Comparison of ENCODE assay signal across 25 cellular contexts in genomic region chr17:28097254-28097653, GRCh38.
"Had no signal": no experiment of that assay in that cellular context is flagged by ENCODE, and none has a peak within 500 bp of the region (broad histone marks: within the 10 kb centered on the region; RNA-seq: fewer than 3 reads in every experiment).

No MANE protein-coding gene starts in this region.

- H3K36me3 Mint-ChIP-seq: natural killer cell treated with Interleukin-12 subunit alpha and Interleukin-12 subunit beta and Interleukin-15 and Interleukin-18, amount 100 ng/mL, for 72 hours had no signal

- H3K36me3 ChIP-seq: gastrocnemius medialis, left ventricle myocardium inferior, right atrium auricular region, transverse colon had no signal

- FAIRE-seq: colon, endometrium had no signal

- H3K27ac Mint-ChIP-seq: activated CD8-positive, alpha-beta memory T cell treated with anti-CD3 and anti-CD28 coated beads, Interleukin-2, amount 10 ng/mL, durations not matched to agents 7 days and 5 days; activated CD8-positive, alpha-beta T cell treated with anti-CD3 and anti-CD28 coated beads, Interleukin-2, amount 10 ng/mL, durations not matched to agents 7 days and 5 days; activated naive CD8-positive, alpha-beta T cell; natural killer cell treated with Interleukin-12 subunit alpha and Interleukin-12 subunit beta and Interleukin-15 and Interleukin-18, amount 100 ng/mL, for 72 hours; T-helper 17 cell had no signal

- DNase-seq: activated B cell treated with CpG ODN at 0.5 μM for 24 hours; activated CD8-positive, alpha-beta memory T cell treated with anti-CD3 and anti-CD28 coated beads, Interleukin-2, amount 10 ng/mL, durations not matched to agents 7 days and 5 days; activated CD8-positive, alpha-beta T cell treated with anti-CD3 and anti-CD28 coated beads, Interleukin-2, amount 10 ng/mL, durations not matched to agents 7 days and 5 days; activated naive CD4-positive, alpha-beta T cell; activated T-cell treated with anti-CD3 and anti-CD28 coated beads, Interleukin-2, amount 50 U/mL, for 48 hours; aorta; body of pancreas; dermis blood vessel endothelial cell; effector CD8-positive, alpha-beta T cell; gastrocnemius medialis; glutamatergic neuron; left ventricle myocardium inferior; mucosa of descending colon; stimulated activated CD4-positive, alpha-beta T cell treated with anti-CD3 and anti-CD28 coated beads, Interleukin-15, amount 100 ng/mL, for 24 hours; stimulated activated CD4-positive, alpha-beta T cell treated with anti-CD3 and anti-CD28 coated beads, Interleukin-2, amount 100 ng/mL, for 24 hours; stimulated activated naive CD4-positive, alpha-beta T cell; T-helper 17 cell; transverse colon had no signal

- H3K27ac ChIP-seq: epithelial cell of prostate, gastrocnemius medialis, left ventricle myocardium inferior, right atrium auricular region, transverse colon had no signal

- H3K4me1 Mint-ChIP-seq: activated CD8-positive, alpha-beta memory T cell treated with anti-CD3 and anti-CD28 coated beads, Interleukin-2, amount 10 ng/mL, durations not matched to agents 7 days and 5 days; T-helper 17 cell had no signal

- H3K27me3 ChIP-seq: body of pancreas, gastrocnemius medialis, right atrium auricular region, transverse colon had no signal

- H3K9me3 ChIP-seq: body of pancreas, gastrocnemius medialis, mucosa of descending colon, right atrium auricular region, transverse colon had no signal

- H3K9me3 Mint-ChIP-seq: activated B cell treated with CpG ODN at 0.5 μM for 24 hours; natural killer cell treated with Interleukin-12 subunit alpha and Interleukin-12 subunit beta and Interleukin-15 and Interleukin-18, amount 100 ng/mL, for 72 hours had no signal

- H3K4me3 ChIP-seq: body of pancreas, gastrocnemius medialis, left ventricle myocardium inferior, lung, mucosa of descending colon, right atrium auricular region, transverse colon had no signal

- H3K4me3 Mint-ChIP-seq: activated CD8-positive, alpha-beta memory T cell treated with anti-CD3 and anti-CD28 coated beads, Interleukin-2, amount 10 ng/mL, durations not matched to agents 7 days and 5 days; activated CD8-positive, alpha-beta T cell treated with anti-CD3 and anti-CD28 coated beads, Interleukin-2, amount 10 ng/mL, durations not matched to agents 7 days and 5 days; activated naive CD8-positive, alpha-beta T cell; natural killer cell treated with Interleukin-12 subunit alpha and Interleukin-12 subunit beta and Interleukin-15 and Interleukin-18, amount 100 ng/mL, for 72 hours; T-helper 17 cell had no signal

- H3K27me3 Mint-ChIP-seq: activated B cell treated with CpG ODN at 0.5 μM for 24 hours; activated CD8-positive, alpha-beta memory T cell treated with anti-CD3 and anti-CD28 coated beads, Interleukin-2, amount 10 ng/mL, durations not matched to agents 7 days and 5 days; activated naive CD8-positive, alpha-beta T cell; natural killer cell treated with Interleukin-12 subunit alpha and Interleukin-12 subunit beta and Interleukin-15 and Interleukin-18, amount 100 ng/mL, for 72 hours; T-helper 17 cell had no signal

- ATAC-seq: activated CD8-positive, alpha-beta memory T cell treated with anti-CD3 and anti-CD28 coated beads, Interleukin-2, amount 10 ng/mL, durations not matched to agents 7 days and 5 days; activated CD8-positive, alpha-beta T cell treated with anti-CD3 and anti-CD28 coated beads, Interleukin-2, amount 10 ng/mL, durations not matched to agents 7 days and 5 days; body of pancreas; gastrocnemius medialis; mucosa of descending colon; natural killer cell treated with Interleukin-12 subunit alpha and Interleukin-12 subunit beta and Interleukin-15 and Interleukin-18, amount 100 ng/mL, for 72 hours; T-helper 17 cell had no signal
